Comparison of ENCODE assay signal across 20 cellular contexts in genomic region chr9:71233646-71234045, GRCh38.
"Had no signal": no experiment of that assay in that cellular context is flagged by ENCODE, and none has a peak within 500 bp of the region (broad histone marks: within the 10 kb centered on the region; RNA-seq: fewer than 3 reads in every experiment).

No MANE protein-coding gene starts in this region.

- ATAC-seq: foreskin keratinocyte, gastroesophageal sphincter, heart left ventricle, left colon, left lobe of liver, left ventricle myocardium superior, lower lobe of right lung had no signal

- H3K9me3 ChIP-seq: esophagus muscularis mucosa, gastroesophageal sphincter, heart left ventricle, lower lobe of right lung had no signal

- DNase-seq: dermis blood vessel endothelial cell; dorsolateral prefrontal cortex; effector CD4-positive, alpha-beta T cell; effector memory CD4-positive, alpha-beta T cell; foreskin keratinocyte; heart left ventricle; hypothalamus; immature natural killer cell; islet precursor cell; kidney; kidney glomerular epithelial cell; left colon; left ventricle myocardium superior; lower lobe of right lung; mesenchymal stem cell had no signal

- H3K4me1 ChIP-seq: esophagus muscularis mucosa, foreskin keratinocyte, gastroesophageal sphincter, heart left ventricle, lower lobe of right lung had no signal

- H3K27ac ChIP-seq: coronary artery, dorsolateral prefrontal cortex, esophagus muscularis mucosa, foreskin keratinocyte, gastroesophageal sphincter, heart left ventricle, hepatocyte, lower lobe of right lung had no signal

- H3K4me3 ChIP-seq: coronary artery, dorsolateral prefrontal cortex, esophagus muscularis mucosa, gastroesophageal sphincter, heart left ventricle, hepatocyte, lower lobe of right lung had no signal

- H3K36me3 ChIP-seq: esophagus muscularis mucosa, gastroesophageal sphincter, heart left ventricle, lower lobe of right lung had no signal

- H3K27me3 ChIP-seq: dorsolateral prefrontal cortex, esophagus muscularis mucosa, gastroesophageal sphincter, heart left ventricle, hepatocyte had no signal
